ENCODE assay signal across 1 cellular context in the genomic region with DNA sequence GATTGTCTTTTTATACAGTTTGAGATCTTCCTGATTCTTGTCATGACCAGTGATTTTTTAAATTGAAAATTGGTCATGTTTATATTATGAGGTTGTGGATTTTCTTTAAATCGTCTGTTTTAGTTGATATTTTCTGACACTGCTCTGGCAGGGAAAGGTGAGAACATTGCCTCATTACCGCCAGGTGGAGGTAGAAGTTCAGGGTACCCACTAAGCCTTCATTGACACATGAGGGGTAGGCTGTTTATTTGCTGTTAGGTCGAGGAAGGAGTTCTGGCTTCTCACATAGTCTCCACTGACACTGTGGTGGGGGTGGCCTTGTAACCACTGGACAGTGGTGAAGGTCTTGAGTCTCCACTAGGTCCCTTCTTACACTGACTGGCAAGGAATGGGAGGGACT.
TF ChIP-seq lines count a peak whose summit lies in the region.

No MANE protein-coding gene starts in this region.

TF ChIP-seq in GM23338, 12 proteins besides CTCF, POLR2A, EP300 and RAD21 (continued from another document):
- TF ChIP-seq, protein P1, sequence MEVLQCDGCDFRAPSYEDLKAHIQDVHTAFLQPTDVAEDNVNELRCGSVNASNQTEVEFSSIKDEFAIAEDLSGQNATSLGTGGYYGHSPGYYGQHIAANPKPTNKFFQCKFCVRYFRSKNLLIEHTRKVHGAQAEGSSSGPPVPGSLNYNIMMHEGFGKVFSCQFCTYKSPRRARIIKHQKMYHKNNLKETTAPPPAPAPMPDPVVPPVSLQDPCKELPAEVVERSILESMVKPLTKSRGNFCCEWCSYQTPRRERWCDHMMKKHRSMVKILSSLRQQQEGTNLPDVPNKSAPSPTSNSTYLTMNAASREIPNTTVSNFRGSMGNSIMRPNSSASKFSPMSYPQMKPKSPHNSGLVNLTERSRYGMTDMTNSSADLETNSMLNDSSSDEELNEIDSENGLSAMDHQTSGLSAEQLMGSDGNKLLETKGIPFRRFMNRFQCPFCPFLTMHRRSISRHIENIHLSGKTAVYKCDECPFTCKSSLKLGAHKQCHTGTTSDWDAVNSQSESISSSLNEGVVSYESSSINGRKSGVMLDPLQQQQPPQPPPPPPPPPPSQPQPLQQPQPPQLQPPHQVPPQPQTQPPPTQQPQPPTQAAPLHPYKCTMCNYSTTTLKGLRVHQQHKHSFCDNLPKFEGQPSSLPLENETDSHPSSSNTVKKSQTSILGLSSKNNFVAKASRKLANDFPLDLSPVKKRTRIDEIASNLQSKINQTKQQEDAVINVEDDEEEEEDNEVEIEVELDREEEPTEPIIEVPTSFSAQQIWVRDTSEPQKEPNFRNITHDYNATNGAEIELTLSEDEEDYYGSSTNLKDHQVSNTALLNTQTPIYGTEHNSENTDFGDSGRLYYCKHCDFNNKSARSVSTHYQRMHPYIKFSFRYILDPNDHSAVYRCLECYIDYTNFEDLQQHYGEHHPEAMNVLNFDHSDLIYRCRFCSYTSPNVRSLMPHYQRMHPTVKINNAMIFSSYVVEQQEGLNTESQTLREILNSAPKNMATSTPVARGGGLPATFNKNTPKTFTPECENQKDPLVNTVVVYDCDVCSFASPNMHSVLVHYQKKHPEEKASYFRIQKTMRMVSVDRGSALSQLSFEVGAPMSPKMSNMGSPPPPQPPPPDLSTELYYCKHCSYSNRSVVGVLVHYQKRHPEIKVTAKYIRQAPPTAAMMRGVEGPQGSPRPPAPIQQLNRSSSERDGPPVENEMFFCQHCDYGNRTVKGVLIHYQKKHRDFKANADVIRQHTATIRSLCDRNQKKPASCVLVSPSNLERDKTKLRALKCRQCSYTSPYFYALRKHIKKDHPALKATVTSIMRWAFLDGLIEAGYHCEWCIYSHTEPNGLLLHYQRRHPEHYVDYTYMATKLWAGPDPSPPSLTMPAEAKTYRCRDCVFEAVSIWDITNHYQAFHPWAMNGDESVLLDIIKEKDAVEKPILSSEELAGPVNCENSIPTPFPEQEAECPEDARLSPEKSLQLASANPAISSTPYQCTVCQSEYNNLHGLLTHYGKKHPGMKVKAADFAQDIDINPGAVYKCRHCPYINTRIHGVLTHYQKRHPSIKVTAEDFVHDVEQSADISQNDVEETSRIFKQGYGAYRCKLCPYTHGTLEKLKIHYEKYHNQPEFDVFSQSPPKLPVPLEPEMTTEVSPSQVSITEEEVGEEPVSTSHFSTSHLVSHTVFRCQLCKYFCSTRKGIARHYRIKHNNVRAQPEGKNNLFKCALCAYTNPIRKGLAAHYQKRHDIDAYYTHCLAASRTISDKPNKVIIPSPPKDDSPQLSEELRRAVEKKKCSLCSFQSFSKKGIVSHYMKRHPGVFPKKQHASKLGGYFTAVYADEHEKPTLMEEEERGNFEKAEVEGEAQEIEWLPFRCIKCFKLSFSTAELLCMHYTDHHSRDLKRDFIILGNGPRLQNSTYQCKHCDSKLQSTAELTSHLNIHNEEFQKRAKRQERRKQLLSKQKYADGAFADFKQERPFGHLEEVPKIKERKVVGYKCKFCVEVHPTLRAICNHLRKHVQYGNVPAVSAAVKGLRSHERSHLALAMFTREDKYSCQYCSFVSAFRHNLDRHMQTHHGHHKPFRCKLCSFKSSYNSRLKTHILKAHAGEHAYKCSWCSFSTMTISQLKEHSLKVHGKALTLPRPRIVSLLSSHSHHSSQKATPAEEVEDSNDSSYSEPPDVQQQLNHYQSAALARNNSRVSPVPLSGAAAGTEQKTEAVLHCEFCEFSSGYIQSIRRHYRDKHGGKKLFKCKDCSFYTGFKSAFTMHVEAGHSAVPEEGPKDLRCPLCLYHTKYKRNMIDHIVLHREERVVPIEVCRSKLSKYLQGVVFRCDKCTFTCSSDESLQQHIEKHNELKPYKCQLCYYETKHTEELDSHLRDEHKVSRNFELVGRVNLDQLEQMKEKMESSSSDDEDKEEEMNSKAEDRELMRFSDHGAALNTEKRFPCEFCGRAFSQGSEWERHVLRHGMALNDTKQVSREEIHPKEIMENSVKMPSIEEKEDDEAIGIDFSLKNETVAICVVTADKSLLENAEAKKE (CRISPR knock-in tag; IDR thresholded peaks at IDR 0.05): no peak
- TF ChIP-seq STAT1 (IDR thresholded peaks at IDR 0.05; ENCODE audit: unreplicated experiment) (no peak), ZNF114 (CRISPR knock-in tag; IDR thresholded peaks at IDR 0.05) (no peak), POLR2AphosphoS5 (IDR thresholded peaks at IDR 0.05; ENCODE audit: low read depth) (no peak)
